In the genomic region with DNA sequence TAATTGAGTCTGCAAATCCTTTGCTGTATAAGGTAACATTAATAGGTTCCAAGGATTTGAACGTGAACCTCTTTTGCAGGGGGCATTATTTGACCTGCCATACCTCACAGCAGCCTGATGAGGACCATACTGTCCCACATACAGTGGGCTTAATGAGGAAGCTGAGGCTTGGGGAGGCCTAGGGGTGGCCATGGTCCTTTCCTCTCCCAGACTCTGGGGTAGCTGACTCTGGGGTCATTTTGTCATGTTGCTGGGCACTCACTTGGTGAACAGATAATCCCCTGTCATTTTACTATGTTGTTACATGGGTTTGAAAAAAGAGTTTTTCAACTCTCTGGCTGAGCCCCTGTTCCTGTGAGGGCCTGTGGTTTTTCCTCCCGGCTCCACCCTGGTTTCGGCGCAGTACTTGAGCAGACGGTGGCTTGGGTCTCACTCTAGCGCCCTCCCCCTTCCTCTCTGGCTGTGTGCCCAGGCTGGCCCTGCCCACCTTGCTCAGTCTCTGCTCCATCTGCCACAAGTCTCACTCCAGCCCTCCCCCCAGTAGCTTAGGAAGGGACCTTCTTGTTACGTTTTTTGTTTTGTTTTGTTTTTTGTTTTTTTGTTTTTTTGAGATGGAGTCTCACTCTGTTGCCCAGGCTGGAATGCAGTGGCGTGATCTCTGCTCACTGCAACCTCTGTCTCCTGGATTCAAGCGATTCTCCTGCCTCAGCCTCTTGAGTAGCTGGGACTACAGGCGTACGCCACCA, we compare ENCODE assay signal across 8 cellular contexts. TPM values are rescaled to one million over a fixed set of nuclear protein-coding genes. Genes with fewer than 3 reads are reported as not detected.
DNase-seq lines count a peak whose midpoint lies in the region; ATAC-seq and TF ChIP-seq lines count a peak whose summit lies in the region.

No MANE protein-coding gene starts in this region.

- H3K9me3 Mint-ChIP-seq in activated naive CD4-positive, alpha-beta T cell treated with anti-CD3 and anti-CD28 coated beads for 36 hours, result no peaks in the 10 kb centered on the region

- peaks cover 3% of the 10 kb centered on the region for H3K36me3 Mint-ChIP-seq in activated naive CD4-positive, alpha-beta T cell treated with anti-CD3 and anti-CD28 coated beads for 36 hours (ENCODE audit: low read depth)

- no peak overlapping the region for H2AFZ ChIP-seq in Loucy (ENCODE audit: low read length)

- peak overlapping the region; percentile 95 for H3K27ac Mint-ChIP-seq in activated naive CD4-positive, alpha-beta T cell treated with anti-CD3 and anti-CD28 coated beads for 36 hours

- no peaks in the 10 kb centered on the region for H3K27me3 Mint-ChIP-seq in activated naive CD4-positive, alpha-beta T cell treated with anti-CD3 and anti-CD28 coated beads for 36 hours (ENCODE audit: low read depth)

- peak overlapping the region; percentile 66 for H3K4me3 Mint-ChIP-seq in activated naive CD4-positive, alpha-beta T cell treated with anti-CD3 and anti-CD28 coated beads for 36 hours

- TF ChIP-seq CTCF in Loucy (conservative IDR thresholded peaks at IDR 0.05; ENCODE audit: low read length) (no peak), RWPE2 (IDR thresholded peaks at IDR 0.05; ENCODE audit: poor library complexity, severe bottlenecking) (no peak)

- H3K79me2 ChIP-seq in Loucy (ENCODE audit: insufficient read depth, low read length), result peaks cover 79% of the 10 kb centered on the region

- H3K4me1 ChIP-seq in Loucy (ENCODE audit: insufficient read depth, low read length, poor library complexity, severe bottlenecking) (peaks cover 77% of the 10 kb centered on the region), RWPE2 (ENCODE audit: insufficient read depth, poor library complexity, severe bottlenecking) (peaks cover 17% of the 10 kb centered on the region)

- intact Hi-C loops in activated naive CD4-positive, alpha-beta T cell treated with anti-CD3 and anti-CD28 coated beads for 36 hours (cut with micrococcal nuclease), result loop anchor here (1.0 to 2.0 kb wide), 2 partner anchors 10 to 17 kb away; no protein-coding TSS in a partner anchor

- DNase-seq in AG20443 (ENCODE audit: low spot score), result peak; percentile 65
- no peak for DNase-seq in RWPE2 (ENCODE audit: low spot score)
- peak; percentile 83 for DNase-seq in activated naive CD4-positive, alpha-beta T cell treated with anti-CD3 and anti-CD28 coated beads for 36 hours
- DNase-seq in kidney glomerular epithelial cell (lab: John Stamatoyannopoulos, UW), result peak; percentile 18
- peak; percentile 47 to 63 for DNase-seq in stimulated activated CD8-positive, alpha-beta memory T cell treated with anti-CD3 and anti-CD28 coated beads, Interleukin-4, amount 100 ng/mL, for 1 hour (ENCODE audit: low read depth in 2 of 2, low spot score in 1 of 2)

- H3K9me2 ChIP-seq in Loucy (replicated peaks; ENCODE audit: low read depth, low read length), result no peaks in the 10 kb centered on the region

- H3K4me3 ChIP-seq in Loucy (ENCODE audit: low read length, poor library complexity, severe bottlenecking), result peak overlapping the region; percentile 58
- H3K4me3 ChIP-seq in RWPE2 (ENCODE audit: severe bottlenecking), result no peak overlapping the region

- H3K27ac ChIP-seq in RWPE2 (ENCODE audit: poor library complexity, severe bottlenecking), result no peak overlapping the region

- H3K36me3 ChIP-seq in Loucy (ENCODE audit: insufficient read depth, low read length), result no peaks in the 10 kb centered on the region
- no peaks in the 10 kb centered on the region for H3K36me3 ChIP-seq in RWPE2 (ENCODE audit: low read depth)

- H3K9me3 ChIP-seq in Loucy (ENCODE audit: insufficient read depth, low read depth, low read length) (no peaks in the 10 kb centered on the region), RWPE2 (ENCODE audit: severe bottlenecking) (no peaks in the 10 kb centered on the region)

- no peaks in the 10 kb centered on the region for H4K20me1 ChIP-seq in Loucy (ENCODE audit: insufficient read depth, low read length, poor library complexity, severe bottlenecking)

- ATAC-seq in GM19397 (IDR thresholded peaks at IDR 0.05; ENCODE audit: unreplicated experiment), result peak; percentile 35
- ATAC-seq in RWPE2 (ENCODE audit: low read depth), result peak; percentile 61
- ATAC-seq in GM19328 (IDR thresholded peaks at IDR 0.05; ENCODE audit: unreplicated experiment), result no peak

- H3K27me3 ChIP-seq in Loucy (ENCODE audit: insufficient read depth, low read length, poor library complexity, severe bottlenecking), result no peaks in the 10 kb centered on the region
- H3K27me3 ChIP-seq in RWPE2 (ENCODE audit: insufficient read depth, poor library complexity, severe bottlenecking), result no peaks in the 10 kb centered on the region

- CTCF ChIA-PET in activated naive CD4-positive, alpha-beta T cell treated with anti-CD3 and anti-CD28 coated beads for 36 hours (lab: Charles Lee), result interaction anchor here (0.9 to 3.1 kb wide), 12 partner anchors 9 to 156 kb away, joined by 3 to 21 read pairs (median 4); no protein-coding TSS in a partner anchor

- H3K4me2 ChIP-seq in Loucy (ENCODE audit: low read depth, low read length, poor library complexity, severe bottlenecking), result peak overlapping the region; percentile 81

- peaks cover 10% of the 10 kb centered on the region for H3F3A ChIP-seq in Loucy (ENCODE audit: low read depth)

- H3K4me1 Mint-ChIP-seq in activated naive CD4-positive, alpha-beta T cell treated with anti-CD3 and anti-CD28 coated beads for 36 hours (ENCODE audit: low read depth), result peaks cover 88% of the 10 kb centered on the region

- peak overlapping the region; percentile 67 for H3K9ac ChIP-seq in Loucy (ENCODE audit: low read depth, low read length, poor library complexity, severe bottlenecking)

RNA-seq across cellular contexts. Expression of gene INPP4A, which starts 21.0 kb away (rescaled TPM):
- 10 to 100 TPM; 33.1 to 34.8 TPM for total RNA-seq in activated naive CD4-positive, alpha-beta T cell treated with anti-CD3 and anti-CD28 coated beads for 36 hours
